In the genomic region with DNA sequence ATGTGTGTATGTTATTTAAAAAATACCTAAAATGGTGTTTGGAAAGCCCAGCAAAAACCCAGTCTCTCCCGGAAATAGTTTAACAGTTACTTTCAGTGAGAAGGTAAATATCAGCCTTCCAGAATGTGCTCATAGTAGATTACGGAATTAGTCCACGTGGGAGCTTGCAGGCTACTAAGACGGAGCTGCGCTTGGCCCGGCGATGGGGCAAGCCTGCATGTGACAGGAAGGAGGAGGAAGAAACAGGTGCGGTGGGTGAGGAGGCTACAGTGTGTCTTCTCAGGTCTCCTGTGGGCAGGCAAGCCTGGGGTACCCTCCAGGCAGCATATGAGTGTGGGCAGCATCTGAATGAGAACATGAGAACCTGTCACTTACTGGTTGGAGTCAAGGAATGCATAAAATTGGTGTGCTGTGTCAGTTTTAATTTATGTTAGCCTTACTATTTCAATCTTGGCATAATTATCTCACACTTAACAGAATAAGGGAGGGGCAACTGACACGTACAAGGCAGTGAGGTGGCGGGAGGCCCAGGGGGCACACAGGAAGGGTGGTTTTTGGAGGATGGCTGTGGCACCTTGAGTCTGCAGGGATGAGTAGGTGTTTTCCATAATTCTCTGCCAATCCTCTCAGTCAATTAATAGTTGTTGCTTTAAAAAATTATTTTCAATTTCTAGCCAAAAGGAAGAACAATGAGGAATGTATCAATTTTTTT, we compare ENCODE assay signal across 14 cellular contexts. TPM values are rescaled to one million over a fixed set of nuclear protein-coding genes. Genes with fewer than 3 reads are reported as not detected.
DNase-seq lines count a peak whose midpoint lies in the region; ATAC-seq and TF ChIP-seq lines count a peak whose summit lies in the region.
"Had no signal": no experiment of that assay in that cellular context is flagged by ENCODE, and none has a peak within 500 bp of the region (broad histone marks: within the 10 kb centered on the region; RNA-seq: fewer than 3 reads in every experiment).

No MANE protein-coding gene starts in this region.

- ATAC-seq in WTC11: no peak
- no peak for ATAC-seq in Right ventricle myocardium superior (ENCODE audit: poor library complexity)
- ATAC-seq: left colon had no signal

- H3K27me3 Mint-ChIP-seq in activated CD4-positive, alpha-beta memory T cell treated with anti-CD3 and anti-CD28 coated beads for 36 hours: peaks cover 11% of the 10 kb centered on the region
- peaks cover 5% of the 10 kb centered on the region for H3K27me3 Mint-ChIP-seq in activated CD4-positive, alpha-beta memory T cell treated with anti-CD3 and anti-CD28 coated beads, Interleukin-2, amount 10 ng/mL, durations not matched to agents 7 days and 5 days
- H3K27me3 Mint-ChIP-seq in WTC11 (ENCODE audit: low read depth): no peaks in the 10 kb centered on the region; the same call in 1 of the 2 replicates

- H3K4me1 Mint-ChIP-seq in activated CD4-positive, alpha-beta memory T cell treated with anti-CD3 and anti-CD28 coated beads for 36 hours (ENCODE audit: low read depth): peaks cover 12% of the 10 kb centered on the region
- peaks cover 9% of the 10 kb centered on the region for H3K4me1 Mint-ChIP-seq in activated CD4-positive, alpha-beta memory T cell treated with anti-CD3 and anti-CD28 coated beads, Interleukin-2, amount 10 ng/mL, durations not matched to agents 7 days and 5 days
- peaks cover 13% of the 10 kb centered on the region; the same call in 1 of the 2 replicates for H3K4me1 Mint-ChIP-seq in WTC11

- no peak overlapping the region for H3K27ac Mint-ChIP-seq in activated CD4-positive, alpha-beta memory T cell treated with anti-CD3 and anti-CD28 coated beads for 36 hours
- no peak overlapping the region for H3K27ac Mint-ChIP-seq in activated CD4-positive, alpha-beta memory T cell treated with anti-CD3 and anti-CD28 coated beads, Interleukin-2, amount 10 ng/mL, durations not matched to agents 7 days and 5 days
- H3K27ac Mint-ChIP-seq in WTC11: peak overlapping the region; percentile 22

- no peak overlapping the region for H3K4me3 ChIP-seq in fibroblast of villous mesenchyme (ENCODE audit: low read depth, low read length)
- H3K4me3 ChIP-seq: Peyer's patch, uterus had no signal

- POLR2A ChIA-PET in activated CD4-positive, alpha-beta memory T cell treated with anti-CD3 and anti-CD28 coated beads for 36 hours (lab: Charles Lee): no interaction called here
- POLR2A ChIA-PET in activated CD4-positive, alpha-beta memory T cell treated with anti-CD3 and anti-CD28 coated beads, Interleukin-2, amount 10 ng/mL, durations not matched to agents 7 days and 5 days (lab: Charles Lee): no interaction called here
- POLR2A ChIA-PET in WTC11 (lab: Charles Lee): no interaction called here

- CTCF ChIA-PET in activated CD4-positive, alpha-beta memory T cell treated with anti-CD3 and anti-CD28 coated beads for 36 hours (lab: Charles Lee): no interaction called here
- CTCF ChIA-PET in activated CD4-positive, alpha-beta memory T cell treated with anti-CD3 and anti-CD28 coated beads, Interleukin-2, amount 10 ng/mL, durations not matched to agents 7 days and 5 days (lab: Charles Lee): no interaction called here
- CTCF ChIA-PET in WTC11 (lab: Charles Lee): interaction anchor here (1.2 kb wide), 1 partner anchor 76 kb away, joined by 3 read pairs; no protein-coding TSS in a partner anchor

- peak; percentile 44 for DNase-seq in activated CD4-positive, alpha-beta memory T cell treated with anti-CD3 and anti-CD28 coated beads for 36 hours
- no peak for DNase-seq in activated CD4-positive, alpha-beta memory T cell treated with anti-CD3 and anti-CD28 coated beads, Interleukin-2, amount 10 ng/mL, durations not matched to agents 7 days and 5 days
- DNase-seq in WTC11 (ENCODE audit: low spot score) (no peak), fibroblast of villous mesenchyme (ENCODE audit: low read depth) (peak; percentile 45), NCI-H446 (lab: John Stamatoyannopoulos, UW) (no peak), Right ventricle myocardium superior (no peak), ecto neural progenitor cell (ENCODE audit: low spot score) (no peak)
- peak; percentile 4 for DNase-seq in stimulated activated CD4-positive, alpha-beta T cell treated with anti-CD3 and anti-CD28 coated beads, Interleukin-4, amount 100 ng/mL, for 1 hour
- DNase-seq: DMS79 treated with DMSO at 0.1 percent for 48 hours; effector memory CD4-positive, alpha-beta T cell; left colon; Peyer's patch; T1000; uterus had no signal

- intact Hi-C loops in activated CD4-positive, alpha-beta memory T cell treated with anti-CD3 and anti-CD28 coated beads for 36 hours (cut with micrococcal nuclease): no loop called here
- intact Hi-C loops in Right ventricle myocardium superior (cut with DNase I): no loop called here

- no peaks in the 10 kb centered on the region for H3K36me3 Mint-ChIP-seq in activated CD4-positive, alpha-beta memory T cell treated with anti-CD3 and anti-CD28 coated beads for 36 hours
- no peaks in the 10 kb centered on the region for H3K36me3 Mint-ChIP-seq in activated CD4-positive, alpha-beta memory T cell treated with anti-CD3 and anti-CD28 coated beads, Interleukin-2, amount 10 ng/mL, durations not matched to agents 7 days and 5 days (ENCODE audit: low read depth)
- peaks cover 9% of the 10 kb centered on the region for H3K36me3 Mint-ChIP-seq in WTC11

- H3K9me3 Mint-ChIP-seq in activated CD4-positive, alpha-beta memory T cell treated with anti-CD3 and anti-CD28 coated beads for 36 hours: no peaks in the 10 kb centered on the region
- no peaks in the 10 kb centered on the region for H3K9me3 Mint-ChIP-seq in activated CD4-positive, alpha-beta memory T cell treated with anti-CD3 and anti-CD28 coated beads, Interleukin-2, amount 10 ng/mL, durations not matched to agents 7 days and 5 days
- no peaks in the 10 kb centered on the region for H3K9me3 Mint-ChIP-seq in WTC11

- no peak for TF ChIP-seq CTCF in WTC11 (IDR thresholded peaks at IDR 0.05)
- TF ChIP-seq CTCF in fibroblast of villous mesenchyme (IDR thresholded peaks at IDR 0.05; ENCODE audit: insufficient read depth, low read depth, low read length): no peak

- no peak overlapping the region for H3K4me3 Mint-ChIP-seq in activated CD4-positive, alpha-beta memory T cell treated with anti-CD3 and anti-CD28 coated beads for 36 hours
- no peak overlapping the region for H3K4me3 Mint-ChIP-seq in activated CD4-positive, alpha-beta memory T cell treated with anti-CD3 and anti-CD28 coated beads, Interleukin-2, amount 10 ng/mL, durations not matched to agents 7 days and 5 days
- no peak overlapping the region for H3K4me3 Mint-ChIP-seq in WTC11

TF ChIP-seq in WTC11, 78 proteins besides CTCF, POLR2A, EP300 and RAD21:
- TF ChIP-seq, protein P1, sequence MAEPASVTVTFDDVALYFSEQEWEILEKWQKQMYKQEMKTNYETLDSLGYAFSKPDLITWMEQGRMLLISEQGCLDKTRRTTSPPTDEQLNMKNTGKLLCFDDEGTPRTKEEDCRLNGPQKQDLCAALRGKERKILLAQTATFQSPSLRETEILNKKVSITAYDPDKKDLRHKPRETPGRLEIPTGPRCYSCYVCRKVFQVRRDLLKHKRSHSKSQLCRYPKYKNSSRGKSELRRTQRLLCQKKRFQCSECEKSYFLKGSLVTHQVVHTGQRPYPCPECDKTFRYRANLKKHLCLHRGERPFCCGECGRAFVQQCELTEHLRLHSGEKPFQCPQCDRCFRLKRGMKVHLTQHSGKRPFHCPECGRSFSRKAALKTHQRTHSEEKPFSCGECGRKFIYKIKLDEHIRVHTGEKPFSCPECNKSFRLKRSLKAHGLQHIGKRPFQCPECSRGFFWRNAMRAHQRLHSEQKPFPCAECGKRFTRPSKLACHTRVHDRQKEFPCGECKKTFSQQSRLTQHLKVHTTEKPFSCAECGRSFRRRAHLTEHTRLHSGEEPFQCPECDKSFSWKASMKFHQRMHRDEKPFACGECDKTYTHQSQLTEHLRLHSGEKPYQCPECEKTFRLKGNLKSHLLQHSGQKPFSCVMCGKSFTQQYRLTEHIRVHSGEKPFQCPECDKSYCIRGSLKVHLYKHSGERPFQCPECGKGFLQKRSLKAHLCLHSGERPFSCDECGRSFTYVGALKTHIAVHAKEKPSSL (CRISPR knock-in tag; conservative IDR thresholded peaks at IDR 0.05): no peak
- TF ChIP-seq, protein P2, sequence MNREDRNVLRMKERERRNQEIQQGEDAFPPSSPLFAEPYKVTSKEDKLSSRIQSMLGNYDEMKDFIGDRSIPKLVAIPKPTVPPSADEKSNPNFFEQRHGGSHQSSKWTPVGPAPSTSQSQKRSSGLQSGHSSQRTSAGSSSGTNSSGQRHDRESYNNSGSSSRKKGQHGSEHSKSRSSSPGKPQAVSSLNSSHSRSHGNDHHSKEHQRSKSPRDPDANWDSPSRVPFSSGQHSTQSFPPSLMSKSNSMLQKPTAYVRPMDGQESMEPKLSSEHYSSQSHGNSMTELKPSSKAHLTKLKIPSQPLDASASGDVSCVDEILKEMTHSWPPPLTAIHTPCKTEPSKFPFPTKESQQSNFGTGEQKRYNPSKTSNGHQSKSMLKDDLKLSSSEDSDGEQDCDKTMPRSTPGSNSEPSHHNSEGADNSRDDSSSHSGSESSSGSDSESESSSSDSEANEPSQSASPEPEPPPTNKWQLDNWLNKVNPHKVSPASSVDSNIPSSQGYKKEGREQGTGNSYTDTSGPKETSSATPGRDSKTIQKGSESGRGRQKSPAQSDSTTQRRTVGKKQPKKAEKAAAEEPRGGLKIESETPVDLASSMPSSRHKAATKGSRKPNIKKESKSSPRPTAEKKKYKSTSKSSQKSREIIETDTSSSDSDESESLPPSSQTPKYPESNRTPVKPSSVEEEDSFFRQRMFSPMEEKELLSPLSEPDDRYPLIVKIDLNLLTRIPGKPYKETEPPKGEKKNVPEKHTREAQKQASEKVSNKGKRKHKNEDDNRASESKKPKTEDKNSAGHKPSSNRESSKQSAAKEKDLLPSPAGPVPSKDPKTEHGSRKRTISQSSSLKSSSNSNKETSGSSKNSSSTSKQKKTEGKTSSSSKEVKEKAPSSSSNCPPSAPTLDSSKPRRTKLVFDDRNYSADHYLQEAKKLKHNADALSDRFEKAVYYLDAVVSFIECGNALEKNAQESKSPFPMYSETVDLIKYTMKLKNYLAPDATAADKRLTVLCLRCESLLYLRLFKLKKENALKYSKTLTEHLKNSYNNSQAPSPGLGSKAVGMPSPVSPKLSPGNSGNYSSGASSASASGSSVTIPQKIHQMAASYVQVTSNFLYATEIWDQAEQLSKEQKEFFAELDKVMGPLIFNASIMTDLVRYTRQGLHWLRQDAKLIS (CRISPR knock-in tag; IDR thresholded peaks at IDR 0.05; ENCODE audit: borderline replicate concordance): no peak
- TF ChIP-seq RORB (CRISPR knock-in tag; IDR thresholded peaks at IDR 0.05) (no peak), JAZF1 (CRISPR knock-in tag; IDR thresholded peaks at IDR 0.05) (no peak)

RNA-seq across cellular contexts. Expression of a gene that starts 35.7 kb away (rescaled TPM):
- under 1 TPM; 0.31 to 0.44 TPM for total RNA-seq in activated CD4-positive, alpha-beta memory T cell treated with anti-CD3 and anti-CD28 coated beads for 36 hours
- total RNA-seq in activated CD4-positive, alpha-beta memory T cell treated with anti-CD3 and anti-CD28 coated beads, Interleukin-2, amount 10 ng/mL, durations not matched to agents 7 days and 5 days: under 1 TPM; 0.75 to 0.81 TPM
- total RNA-seq in WTC11 (2021): 14.3 to 20.0 TPM (median 18.2 TPM) in 3 replicates
- 115 and 147 TPM in 2 replicates for total RNA-seq in fibroblast of villous mesenchyme
- total RNA-seq in Right ventricle myocardium superior: 6.0 TPM

Comparison
In these comparisons a context has a peak if more than half of its experiments do, and no peak if none do; other contexts are left out.
1. DNase-seq: peak in activated CD4-positive, alpha-beta memory T cell treated with anti-CD3 and anti-CD28 coated beads for 36 hours (single experiment), fibroblast of villous mesenchyme (single experiment) and stimulated activated CD4-positive, alpha-beta T cell treated with anti-CD3 and anti-CD28 coated beads, Interleukin-4, amount 100 ng/mL, for 1 hour (single experiment); none in activated CD4-positive, alpha-beta memory T cell treated with anti-CD3 and anti-CD28 coated beads, Interleukin-2, amount 10 ng/mL, durations not matched to agents 7 days and 5 days (single experiment), WTC11 (single experiment), NCI-H446 (0 of 2), Right ventricle myocardium superior (single experiment) and ecto neural progenitor cell (single experiment).